In the genomic region with DNA sequence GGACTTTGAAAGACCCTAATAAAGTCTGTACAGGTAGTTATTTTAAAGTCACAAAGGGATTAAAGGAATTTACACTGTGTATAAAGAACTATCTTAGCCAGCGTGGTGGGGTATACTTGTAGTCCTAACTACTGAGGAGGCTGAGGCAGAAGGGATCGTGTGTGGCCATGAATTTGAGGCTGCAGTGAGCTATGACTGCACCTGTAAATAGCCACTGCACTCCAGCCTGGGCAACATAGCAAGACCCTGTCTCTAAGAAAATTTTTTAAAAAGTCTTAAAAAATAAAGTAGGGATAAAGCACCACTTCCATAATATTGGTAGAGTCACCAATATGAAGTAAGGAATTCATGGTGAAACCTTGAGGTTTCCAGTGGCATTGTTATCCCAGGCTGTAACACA, we compare ENCODE assay signal across 1 cellular context.
TF ChIP-seq lines count a peak whose summit lies in the region.

No MANE protein-coding gene starts in this region.

TF ChIP-seq in SK-N-SH treated with all-trans-retinoic acid at 6 μM for 48 hours, 23 proteins besides CTCF, POLR2A, EP300 and RAD21:
- TF ChIP-seq, protein P1, sequence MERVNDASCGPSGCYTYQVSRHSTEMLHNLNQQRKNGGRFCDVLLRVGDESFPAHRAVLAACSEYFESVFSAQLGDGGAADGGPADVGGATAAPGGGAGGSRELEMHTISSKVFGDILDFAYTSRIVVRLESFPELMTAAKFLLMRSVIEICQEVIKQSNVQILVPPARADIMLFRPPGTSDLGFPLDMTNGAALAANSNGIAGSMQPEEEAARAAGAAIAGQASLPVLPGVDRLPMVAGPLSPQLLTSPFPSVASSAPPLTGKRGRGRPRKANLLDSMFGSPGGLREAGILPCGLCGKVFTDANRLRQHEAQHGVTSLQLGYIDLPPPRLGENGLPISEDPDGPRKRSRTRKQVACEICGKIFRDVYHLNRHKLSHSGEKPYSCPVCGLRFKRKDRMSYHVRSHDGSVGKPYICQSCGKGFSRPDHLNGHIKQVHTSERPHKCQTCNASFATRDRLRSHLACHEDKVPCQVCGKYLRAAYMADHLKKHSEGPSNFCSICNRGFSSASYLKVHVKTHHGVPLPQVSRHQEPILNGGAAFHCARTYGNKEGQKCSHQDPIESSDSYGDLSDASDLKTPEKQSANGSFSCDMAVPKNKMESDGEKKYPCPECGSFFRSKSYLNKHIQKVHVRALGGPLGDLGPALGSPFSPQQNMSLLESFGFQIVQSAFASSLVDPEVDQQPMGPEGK (CRISPR knock-in tag; IDR thresholded peaks at IDR 0.05; ENCODE audit: borderline replicate concordance) = no peak
- TF ChIP-seq ZNF8 (CRISPR knock-in tag; IDR thresholded peaks at IDR 0.05) (no peak), ZNF70 (CRISPR knock-in tag; IDR thresholded peaks at IDR 0.05) (no peak), RARB (CRISPR knock-in tag; IDR thresholded peaks at IDR 0.05) (no peak), TOX (CRISPR knock-in tag; IDR thresholded peaks at IDR 0.05; ENCODE audit: borderline replicate concordance) (no peak), ZFP3 (CRISPR knock-in tag; IDR thresholded peaks at IDR 0.05) (no peak), ISL1 (CRISPR knock-in tag; IDR thresholded peaks at IDR 0.05) (no peak), OSR1 (CRISPR knock-in tag; IDR thresholded peaks at IDR 0.05) (no peak)
- TF ChIP-seq, protein P2, sequence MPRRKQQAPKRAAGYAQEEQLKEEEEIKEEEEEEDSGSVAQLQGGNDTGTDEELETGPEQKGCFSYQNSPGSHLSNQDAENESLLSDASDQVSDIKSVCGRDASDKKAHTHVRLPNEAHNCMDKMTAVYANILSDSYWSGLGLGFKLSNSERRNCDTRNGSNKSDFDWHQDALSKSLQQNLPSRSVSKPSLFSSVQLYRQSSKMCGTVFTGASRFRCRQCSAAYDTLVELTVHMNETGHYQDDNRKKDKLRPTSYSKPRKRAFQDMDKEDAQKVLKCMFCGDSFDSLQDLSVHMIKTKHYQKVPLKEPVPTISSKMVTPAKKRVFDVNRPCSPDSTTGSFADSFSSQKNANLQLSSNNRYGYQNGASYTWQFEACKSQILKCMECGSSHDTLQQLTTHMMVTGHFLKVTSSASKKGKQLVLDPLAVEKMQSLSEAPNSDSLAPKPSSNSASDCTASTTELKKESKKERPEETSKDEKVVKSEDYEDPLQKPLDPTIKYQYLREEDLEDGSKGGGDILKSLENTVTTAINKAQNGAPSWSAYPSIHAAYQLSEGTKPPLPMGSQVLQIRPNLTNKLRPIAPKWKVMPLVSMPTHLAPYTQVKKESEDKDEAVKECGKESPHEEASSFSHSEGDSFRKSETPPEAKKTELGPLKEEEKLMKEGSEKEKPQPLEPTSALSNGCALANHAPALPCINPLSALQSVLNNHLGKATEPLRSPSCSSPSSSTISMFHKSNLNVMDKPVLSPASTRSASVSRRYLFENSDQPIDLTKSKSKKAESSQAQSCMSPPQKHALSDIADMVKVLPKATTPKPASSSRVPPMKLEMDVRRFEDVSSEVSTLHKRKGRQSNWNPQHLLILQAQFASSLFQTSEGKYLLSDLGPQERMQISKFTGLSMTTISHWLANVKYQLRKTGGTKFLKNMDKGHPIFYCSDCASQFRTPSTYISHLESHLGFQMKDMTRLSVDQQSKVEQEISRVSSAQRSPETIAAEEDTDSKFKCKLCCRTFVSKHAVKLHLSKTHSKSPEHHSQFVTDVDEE (CRISPR knock-in tag; IDR thresholded peaks at IDR 0.05) = no peak
- TF ChIP-seq, protein P3, sequence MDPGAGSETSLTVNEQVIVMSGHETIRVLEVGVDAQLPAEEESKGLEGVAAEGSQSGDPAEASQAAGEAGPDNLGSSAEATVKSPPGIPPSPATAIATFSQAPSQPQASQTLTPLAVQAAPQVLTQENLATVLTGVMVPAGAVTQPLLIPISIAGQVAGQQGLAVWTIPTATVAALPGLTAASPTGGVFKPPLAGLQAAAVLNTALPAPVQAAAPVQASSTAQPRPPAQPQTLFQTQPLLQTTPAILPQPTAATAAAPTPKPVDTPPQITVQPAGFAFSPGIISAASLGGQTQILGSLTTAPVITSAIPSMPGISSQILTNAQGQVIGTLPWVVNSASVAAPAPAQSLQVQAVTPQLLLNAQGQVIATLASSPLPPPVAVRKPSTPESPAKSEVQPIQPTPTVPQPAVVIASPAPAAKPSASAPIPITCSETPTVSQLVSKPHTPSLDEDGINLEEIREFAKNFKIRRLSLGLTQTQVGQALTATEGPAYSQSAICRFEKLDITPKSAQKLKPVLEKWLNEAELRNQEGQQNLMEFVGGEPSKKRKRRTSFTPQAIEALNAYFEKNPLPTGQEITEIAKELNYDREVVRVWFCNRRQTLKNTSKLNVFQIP (CRISPR knock-in tag; IDR thresholded peaks at IDR 0.05; ENCODE audit: borderline replicate concordance, low read depth) = no peak
